2 cellular contexts compared by ENCODE assay signal in genomic region chr22:38987171-38987895, GRCh38.
A peak's percentile ranks its signal among the peaks of the same experiment; 100 is the strongest.
TF ChIP-seq lines count a peak whose summit lies in the region.

No MANE protein-coding gene starts in this region.

TF ChIP-seq in WTC11, 78 proteins besides CTCF, POLR2A, EP300 and RAD21:
- no peak for TF ChIP-seq ZBTB43 (CRISPR knock-in tag; IDR thresholded peaks at IDR 0.05)
- peak; percentile 68 for TF ChIP-seq ZNF263 (CRISPR knock-in tag; IDR thresholded peaks at IDR 0.05; ENCODE audit: low read depth)
- TF ChIP-seq FOXJ3 (CRISPR knock-in tag; IDR thresholded peaks at IDR 0.05; ENCODE audit: borderline replicate concordance): no peak

TF ChIP-seq in H1, 55 proteins besides CTCF, POLR2A, EP300 and RAD21:
- TF ChIP-seq JUN (IDR thresholded peaks at IDR 0.05; ENCODE audit: low read depth, low read length) (no peak), EGR1 (IDR thresholded peaks at IDR 0.05; ENCODE audit: borderline replicate concordance, low read depth, low read length) (no peak), BCL11A (IDR thresholded peaks at IDR 0.05; ENCODE audit: low read depth in 2 of 2, low read length in 2 of 2) (no peak), RNF2 (IDR thresholded peaks at IDR 0.05; ENCODE audit: borderline replicate concordance, low read depth, low read length, missing control alignments, poor library complexity, severe bottlenecking) (no peak)
TF ChIP-seq in H1: peak in this region for 0.
